ENCODE assay signal across 1 cellular context in the genomic region with DNA sequence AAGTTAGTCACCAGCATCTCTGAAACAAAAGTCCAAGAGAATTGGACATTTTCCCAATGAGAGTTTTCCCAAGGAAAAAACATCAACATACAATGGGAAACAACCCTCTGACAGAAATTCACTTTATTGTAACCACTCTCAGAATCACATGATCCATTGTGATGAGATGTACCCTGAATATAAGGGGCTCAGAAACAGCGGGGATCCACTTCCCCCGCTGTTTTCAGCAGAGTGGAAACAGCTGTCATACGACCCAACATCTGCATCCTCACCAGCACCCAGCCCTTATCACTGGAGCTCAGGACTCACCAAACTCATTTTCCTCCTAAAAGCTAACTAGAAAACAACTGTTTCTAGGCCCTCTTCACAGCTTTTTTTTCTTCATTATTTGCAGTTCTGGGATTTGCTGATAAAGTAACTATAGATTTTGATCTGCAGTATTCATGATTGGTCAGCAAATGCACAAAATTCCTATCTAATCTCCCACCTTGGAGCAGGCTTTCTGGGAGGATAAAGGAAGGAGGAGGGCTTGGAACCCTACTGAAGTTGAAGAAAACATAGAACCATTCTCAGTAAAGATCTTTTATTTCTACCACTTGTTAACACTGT.
TF ChIP-seq lines count a peak whose summit lies in the region.

No MANE protein-coding gene starts in this region.

TF ChIP-seq in K562, 482 proteins besides CTCF, POLR2A, EP300 and RAD21 (continued from another document and continues in another):
- TF ChIP-seq ZBTB33 (CRISPR knock-in tag; IDR thresholded peaks at IDR 0.05) (no peak), ZNF277 (CRISPR knock-in tag; IDR thresholded peaks at IDR 0.05; ENCODE audit: borderline replicate concordance) (no peak), RBFOX2 (IDR thresholded peaks at IDR 0.05; ENCODE audit: low read depth, low read length) (no peak), SUPT5H (IDR thresholded peaks at IDR 0.05) (no peak), ZBTB7A (IDR thresholded peaks at IDR 0.05; ENCODE audit: borderline replicate concordance, control insufficient read depth, low read depth, low read length) (0 out of 2 replicates have a peak, but pooled peaks have one; percentile 24), LCOR (CRISPR knock-in tag; IDR thresholded peaks at IDR 0.05) (peak; percentile 99), SMARCE1 (IDR thresholded peaks at IDR 0.05) (peak; percentile 96), HINFP (tag; conservative IDR thresholded peaks at IDR 0.05; ENCODE audit: low read depth) (no peak), EP400 (IDR thresholded peaks at IDR 0.05) (0 out of 2 replicates have a peak, but pooled peaks have one; percentile 19), SOX6 (IDR thresholded peaks at IDR 0.05) (peak; percentile 97), MAFK (IDR thresholded peaks at IDR 0.05; ENCODE audit: low read length) (peak; percentile 73), FOXJ2 (tag; IDR thresholded peaks at IDR 0.05) (peak; percentile 84), ZC3H11A (IDR thresholded peaks at IDR 0.05; ENCODE audit: low read depth, low read length) (no peak), MTA2 (IDR thresholded peaks at IDR 0.05; ENCODE audit: low read depth) (peak; percentile 96), POLR2AphosphoS5 (IDR thresholded peaks at IDR 0.05; ENCODE audit: control insufficient read depth, insufficient read depth, low read depth, low read length) (peak; percentile 91), CREM (IDR thresholded peaks at IDR 0.05; ENCODE audit: low read depth) (peak; percentile 64; the same call in 1 of the 2 replicates), CEBPZ (IDR thresholded peaks at IDR 0.05; ENCODE audit: borderline replicate concordance, low read depth, low read length) (no peak), KDM1A (IDR thresholded peaks at IDR 0.05) (peak; percentile 99), SAFB (IDR thresholded peaks at IDR 0.05; ENCODE audit: borderline replicate concordance, low read depth, low read length) (no peak), TARDBP (IDR thresholded peaks at IDR 0.05) (0 out of 2 replicates have a peak, but pooled peaks have one; percentile 42), SMARCA4 (IDR thresholded peaks at IDR 0.05) (peak; percentile 97), L3MBTL2 (IDR thresholded peaks at IDR 0.05) (peak; percentile 41; the same call in 1 of the 2 replicates), TAL1 (IDR thresholded peaks at IDR 0.05) (peak; percentile 98), TAF15 (IDR thresholded peaks at IDR 0.05; ENCODE audit: low read depth, low read length) (no peak), ELF4 (CRISPR knock-in tag; IDR thresholded peaks at IDR 0.05) (0 out of 2 replicates have a peak, but pooled peaks have one; percentile 67), DACH1 (IDR thresholded peaks at IDR 0.05; ENCODE audit: partially characterized antibody) (peak; percentile 96), RNF2 (IDR thresholded peaks at IDR 0.05) (peak; percentile 58; the same call in 1 of the 2 replicates)
- TF ChIP-seq, protein P1, sequence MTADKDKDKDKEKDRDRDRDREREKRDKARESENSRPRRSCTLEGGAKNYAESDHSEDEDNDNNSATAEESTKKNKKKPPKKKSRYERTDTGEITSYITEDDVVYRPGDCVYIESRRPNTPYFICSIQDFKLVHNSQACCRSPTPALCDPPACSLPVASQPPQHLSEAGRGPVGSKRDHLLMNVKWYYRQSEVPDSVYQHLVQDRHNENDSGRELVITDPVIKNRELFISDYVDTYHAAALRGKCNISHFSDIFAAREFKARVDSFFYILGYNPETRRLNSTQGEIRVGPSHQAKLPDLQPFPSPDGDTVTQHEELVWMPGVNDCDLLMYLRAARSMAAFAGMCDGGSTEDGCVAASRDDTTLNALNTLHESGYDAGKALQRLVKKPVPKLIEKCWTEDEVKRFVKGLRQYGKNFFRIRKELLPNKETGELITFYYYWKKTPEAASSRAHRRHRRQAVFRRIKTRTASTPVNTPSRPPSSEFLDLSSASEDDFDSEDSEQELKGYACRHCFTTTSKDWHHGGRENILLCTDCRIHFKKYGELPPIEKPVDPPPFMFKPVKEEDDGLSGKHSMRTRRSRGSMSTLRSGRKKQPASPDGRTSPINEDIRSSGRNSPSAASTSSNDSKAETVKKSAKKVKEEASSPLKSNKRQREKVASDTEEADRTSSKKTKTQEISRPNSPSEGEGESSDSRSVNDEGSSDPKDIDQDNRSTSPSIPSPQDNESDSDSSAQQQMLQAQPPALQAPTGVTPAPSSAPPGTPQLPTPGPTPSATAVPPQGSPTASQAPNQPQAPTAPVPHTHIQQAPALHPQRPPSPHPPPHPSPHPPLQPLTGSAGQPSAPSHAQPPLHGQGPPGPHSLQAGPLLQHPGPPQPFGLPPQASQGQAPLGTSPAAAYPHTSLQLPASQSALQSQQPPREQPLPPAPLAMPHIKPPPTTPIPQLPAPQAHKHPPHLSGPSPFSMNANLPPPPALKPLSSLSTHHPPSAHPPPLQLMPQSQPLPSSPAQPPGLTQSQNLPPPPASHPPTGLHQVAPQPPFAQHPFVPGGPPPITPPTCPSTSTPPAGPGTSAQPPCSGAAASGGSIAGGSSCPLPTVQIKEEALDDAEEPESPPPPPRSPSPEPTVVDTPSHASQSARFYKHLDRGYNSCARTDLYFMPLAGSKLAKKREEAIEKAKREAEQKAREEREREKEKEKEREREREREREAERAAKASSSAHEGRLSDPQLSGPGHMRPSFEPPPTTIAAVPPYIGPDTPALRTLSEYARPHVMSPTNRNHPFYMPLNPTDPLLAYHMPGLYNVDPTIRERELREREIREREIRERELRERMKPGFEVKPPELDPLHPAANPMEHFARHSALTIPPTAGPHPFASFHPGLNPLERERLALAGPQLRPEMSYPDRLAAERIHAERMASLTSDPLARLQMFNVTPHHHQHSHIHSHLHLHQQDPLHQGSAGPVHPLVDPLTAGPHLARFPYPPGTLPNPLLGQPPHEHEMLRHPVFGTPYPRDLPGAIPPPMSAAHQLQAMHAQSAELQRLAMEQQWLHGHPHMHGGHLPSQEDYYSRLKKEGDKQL (CRISPR knock-in tag; IDR thresholded peaks at IDR 0.05; ENCODE audit: borderline replicate concordance) = no peak
- TF ChIP-seq, protein P2, sequence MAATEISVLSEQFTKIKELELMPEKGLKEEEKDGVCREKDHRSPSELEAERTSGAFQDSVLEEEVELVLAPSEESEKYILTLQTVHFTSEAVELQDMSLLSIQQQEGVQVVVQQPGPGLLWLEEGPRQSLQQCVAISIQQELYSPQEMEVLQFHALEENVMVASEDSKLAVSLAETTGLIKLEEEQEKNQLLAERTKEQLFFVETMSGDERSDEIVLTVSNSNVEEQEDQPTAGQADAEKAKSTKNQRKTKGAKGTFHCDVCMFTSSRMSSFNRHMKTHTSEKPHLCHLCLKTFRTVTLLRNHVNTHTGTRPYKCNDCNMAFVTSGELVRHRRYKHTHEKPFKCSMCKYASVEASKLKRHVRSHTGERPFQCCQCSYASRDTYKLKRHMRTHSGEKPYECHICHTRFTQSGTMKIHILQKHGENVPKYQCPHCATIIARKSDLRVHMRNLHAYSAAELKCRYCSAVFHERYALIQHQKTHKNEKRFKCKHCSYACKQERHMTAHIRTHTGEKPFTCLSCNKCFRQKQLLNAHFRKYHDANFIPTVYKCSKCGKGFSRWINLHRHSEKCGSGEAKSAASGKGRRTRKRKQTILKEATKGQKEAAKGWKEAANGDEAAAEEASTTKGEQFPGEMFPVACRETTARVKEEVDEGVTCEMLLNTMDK (IDR thresholded peaks at IDR 0.05; ENCODE audit: borderline replicate concordance, insufficient read depth, low read depth, low read length, poor library complexity, severe bottlenecking) = no peak
- TF ChIP-seq, protein P3, sequence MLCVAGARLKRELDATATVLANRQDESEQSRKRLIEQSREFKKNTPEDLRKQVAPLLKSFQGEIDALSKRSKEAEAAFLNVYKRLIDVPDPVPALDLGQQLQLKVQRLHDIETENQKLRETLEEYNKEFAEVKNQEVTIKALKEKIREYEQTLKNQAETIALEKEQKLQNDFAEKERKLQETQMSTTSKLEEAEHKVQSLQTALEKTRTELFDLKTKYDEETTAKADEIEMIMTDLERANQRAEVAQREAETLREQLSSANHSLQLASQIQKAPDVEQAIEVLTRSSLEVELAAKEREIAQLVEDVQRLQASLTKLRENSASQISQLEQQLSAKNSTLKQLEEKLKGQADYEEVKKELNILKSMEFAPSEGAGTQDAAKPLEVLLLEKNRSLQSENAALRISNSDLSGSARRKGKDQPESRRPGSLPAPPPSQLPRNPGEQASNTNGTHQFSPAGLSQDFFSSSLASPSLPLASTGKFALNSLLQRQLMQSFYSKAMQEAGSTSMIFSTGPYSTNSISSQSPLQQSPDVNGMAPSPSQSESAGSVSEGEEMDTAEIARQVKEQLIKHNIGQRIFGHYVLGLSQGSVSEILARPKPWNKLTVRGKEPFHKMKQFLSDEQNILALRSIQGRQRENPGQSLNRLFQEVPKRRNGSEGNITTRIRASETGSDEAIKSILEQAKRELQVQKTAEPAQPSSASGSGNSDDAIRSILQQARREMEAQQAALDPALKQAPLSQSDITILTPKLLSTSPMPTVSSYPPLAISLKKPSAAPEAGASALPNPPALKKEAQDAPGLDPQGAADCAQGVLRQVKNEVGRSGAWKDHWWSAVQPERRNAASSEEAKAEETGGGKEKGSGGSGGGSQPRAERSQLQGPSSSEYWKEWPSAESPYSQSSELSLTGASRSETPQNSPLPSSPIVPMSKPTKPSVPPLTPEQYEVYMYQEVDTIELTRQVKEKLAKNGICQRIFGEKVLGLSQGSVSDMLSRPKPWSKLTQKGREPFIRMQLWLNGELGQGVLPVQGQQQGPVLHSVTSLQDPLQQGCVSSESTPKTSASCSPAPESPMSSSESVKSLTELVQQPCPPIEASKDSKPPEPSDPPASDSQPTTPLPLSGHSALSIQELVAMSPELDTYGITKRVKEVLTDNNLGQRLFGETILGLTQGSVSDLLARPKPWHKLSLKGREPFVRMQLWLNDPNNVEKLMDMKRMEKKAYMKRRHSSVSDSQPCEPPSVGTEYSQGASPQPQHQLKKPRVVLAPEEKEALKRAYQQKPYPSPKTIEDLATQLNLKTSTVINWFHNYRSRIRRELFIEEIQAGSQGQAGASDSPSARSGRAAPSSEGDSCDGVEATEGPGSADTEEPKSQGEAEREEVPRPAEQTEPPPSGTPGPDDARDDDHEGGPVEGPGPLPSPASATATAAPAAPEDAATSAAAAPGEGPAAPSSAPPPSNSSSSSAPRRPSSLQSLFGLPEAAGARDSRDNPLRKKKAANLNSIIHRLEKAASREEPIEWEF (CRISPR knock-in tag; IDR thresholded peaks at IDR 0.05) = peak; percentile 37; the same call in 1 of the 2 replicates
